In genomic region chrX:63934160-63934559, GRCh38 we compare ENCODE assay signal across 33 cellular contexts.
"Had no signal": no experiment of that assay in that cellular context is flagged by ENCODE, and none has a peak within 500 bp of the region (broad histone marks: within the 10 kb centered on the region; RNA-seq: fewer than 3 reads in every experiment).

No MANE protein-coding gene starts in this region.

- H3K27me3 ChIP-seq: Peyer's patch, SJSA1 had no signal

- H3K27ac ChIP-seq: Peyer's patch, SJSA1 had no signal

- H3K4me3 ChIP-seq: Peyer's patch, SJSA1 had no signal

- H3K4me1 Mint-ChIP-seq: activated naive CD4-positive, alpha-beta T cell treated with anti-CD3 and anti-CD28 coated beads, Interleukin-2, amount 10 ng/mL, durations not matched to agents 7 days and 5 days; activated naive CD8-positive, alpha-beta T cell treated with anti-CD3 and anti-CD28 coated beads, Interleukin-2, amount 50 U/mL, for 24 hours; brain had no signal

- ATAC-seq: activated CD4-positive, CD25-positive, alpha-beta regulatory T cell treated with anti-CD3 and anti-CD28 coated beads, Interleukin-2, amount 50 U/mL, for 24 hours; activated naive CD8-positive, alpha-beta T cell treated with anti-CD3 and anti-CD28 coated beads, Interleukin-2, amount 50 U/mL, for 24 hours; PC-3 had no signal

- H3K9me3 Mint-ChIP-seq: activated naive CD8-positive, alpha-beta T cell treated with anti-CD3 and anti-CD28 coated beads, Interleukin-2, amount 50 U/mL, for 24 hours; T-helper 1 cell treated with Interleukin-12 subunit alpha and Interleukin-12 subunit beta and Interleukin-4 antibody, amounts not matched to agents 30 μg/mL and 1 μg/mL, for 36 hours had no signal

- H3K4me2 ChIP-seq: SK-N-SH had no signal

- H3K36me3 Mint-ChIP-seq: activated CD4-positive, alpha-beta memory T cell treated with anti-CD3 and anti-CD28 coated beads for 36 hours; activated naive CD4-positive, alpha-beta T cell treated with anti-CD3 and anti-CD28 coated beads, Interleukin-2, amount 10 ng/mL, durations not matched to agents 7 days and 5 days; activated naive CD8-positive, alpha-beta T cell; brain had no signal

- FAIRE-seq: bronchial epithelial cell, TTC549 had no signal

- H3K9me2 ChIP-seq: SK-N-SH had no signal

- H3K27ac Mint-ChIP-seq: activated CD4-positive, alpha-beta memory T cell treated with anti-CD3 and anti-CD28 coated beads for 36 hours; activated naive CD4-positive, alpha-beta T cell treated with anti-CD3 and anti-CD28 coated beads, Interleukin-2, amount 10 ng/mL, durations not matched to agents 7 days and 5 days; activated naive CD8-positive, alpha-beta T cell; activated naive CD8-positive, alpha-beta T cell treated with anti-CD3 and anti-CD28 coated beads, Interleukin-2, amount 50 U/mL, for 24 hours; brain; T-helper 1 cell treated with Interleukin-12 subunit alpha and Interleukin-12 subunit beta and Interleukin-4 antibody, amounts not matched to agents 30 μg/mL and 1 μg/mL, for 36 hours; T-helper 2 cell treated with Interferon-gamma antibody and Interleukin-4, amounts not matched to agents 5 μg/mL and 100 μg/mL, for 36 hours had no signal

- H3K4me1 ChIP-seq: Peyer's patch, SJSA1 had no signal

- H3K36me3 ChIP-seq: Peyer's patch, SJSA1 had no signal

- H3K9ac ChIP-seq: SK-N-SH had no signal

- H3K27me3 Mint-ChIP-seq: activated CD4-positive, alpha-beta memory T cell treated with anti-CD3 and anti-CD28 coated beads for 36 hours; activated naive CD4-positive, alpha-beta T cell treated with anti-CD3 and anti-CD28 coated beads, Interleukin-2, amount 10 ng/mL, durations not matched to agents 7 days and 5 days; activated naive CD8-positive, alpha-beta T cell; activated naive CD8-positive, alpha-beta T cell treated with anti-CD3 and anti-CD28 coated beads, Interleukin-2, amount 50 U/mL, for 24 hours; brain had no signal

- H3K4me3 Mint-ChIP-seq: activated CD4-positive, alpha-beta memory T cell treated with anti-CD3 and anti-CD28 coated beads for 36 hours; activated naive CD4-positive, alpha-beta T cell treated with anti-CD3 and anti-CD28 coated beads, Interleukin-2, amount 10 ng/mL, durations not matched to agents 7 days and 5 days; activated naive CD8-positive, alpha-beta T cell; activated naive CD8-positive, alpha-beta T cell treated with anti-CD3 and anti-CD28 coated beads, Interleukin-2, amount 50 U/mL, for 24 hours; brain; T-helper 1 cell treated with Interleukin-12 subunit alpha and Interleukin-12 subunit beta and Interleukin-4 antibody, amounts not matched to agents 30 μg/mL and 1 μg/mL, for 36 hours; T-helper 2 cell treated with Interferon-gamma antibody and Interleukin-4, amounts not matched to agents 5 μg/mL and 100 μg/mL, for 36 hours had no signal

- DNase-seq: activated CD4-positive, alpha-beta memory T cell treated with anti-CD3 and anti-CD28 coated beads for 36 hours; activated CD4-positive, alpha-beta T cell treated with anti-CD3 and anti-CD28 coated beads for 4 hours; activated CD4-positive, alpha-beta T cell treated with anti-CD3 and anti-CD28 coated beads, Interleukin-2, amount 50 U/mL, for 1 hour; activated CD8-positive, alpha-beta memory T cell treated with anti-CD3 and anti-CD28 coated beads, Interleukin-2, amount 50 U/mL, for 48 hours; activated effector memory CD4-positive, alpha-beta T cell treated with Interleukin-2 at 50 U/mL for 16 hours; activated naive CD4-positive, alpha-beta T cell treated with anti-CD3 and anti-CD28 coated beads, Interleukin-2, amount 10 ng/mL, durations not matched to agents 7 days and 5 days; activated naive CD8-positive, alpha-beta T cell treated with anti-CD3 and anti-CD28 coated beads, Interleukin-2, amount 50 U/mL, for 24 hours; activated T-cell treated with anti-CD3 and anti-CD28 coated beads, Interleukin-2, amount 50 U/mL, for 48 hours; anterior cingulate cortex; caudate nucleus; cerebellar nuclear complex; Kasumi-1; MM.1S; MV-4-11; NCI-H1092; NCI-H1436 treated with DMSO at 0.1 percent for 48 hours; NCI-H1694 treated with DMSO at 0.1 percent for 48 hours; NCI-H2029; NCI-H345; NCI-H524 treated with DMSO at 0.1 percent for 48 hours; PC-3; Peyer's patch; RPMI8226; SHP77 treated with DMSO at 0.1 percent for 48 hours; SK-N-SH had no signal

- H3K9me3 ChIP-seq: Peyer's patch, SJSA1, SK-N-SH had no signal
